Comparison of ENCODE assay signal across 8 cellular contexts in genomic region chr2:218218409-218219185, GRCh38. TPM values are rescaled to one million over a fixed set of nuclear protein-coding genes. Genes with fewer than 3 reads are reported as not detected.
A peak's percentile ranks its signal among the peaks of the same experiment; 100 is the strongest.
DNase-seq lines count a peak whose midpoint lies in the region; ATAC-seq and TF ChIP-seq lines count a peak whose summit lies in the region.

No MANE protein-coding gene starts in this region.

- H3K4me3 ChIP-seq in colonic mucosa = peak overlapping the region; percentile 82

- TF ChIP-seq CTCF in colonic mucosa (IDR thresholded peaks at IDR 0.05) = no peak
- TF ChIP-seq CTCF in nephron progenitor cell (IDR thresholded peaks at IDR 0.05) = no peak

- H3K27me3 ChIP-seq in colonic mucosa = no peaks in the 10 kb centered on the region

- H3K27ac Mint-ChIP-seq in nephron progenitor cell = peak overlapping the region; percentile 75

- H3K9me3 ChIP-seq in colonic mucosa = no peaks in the 10 kb centered on the region

- H3K27me3 Mint-ChIP-seq in nephron progenitor cell (ENCODE audit: low read depth, poor library complexity) = peaks cover 9% of the 10 kb centered on the region

- H3K27ac ChIP-seq in colonic mucosa = peak overlapping the region; percentile 94

- ATAC-seq in HG02798 (IDR thresholded peaks at IDR 0.05; ENCODE audit: poor library complexity, unreplicated experiment) = peak; percentile 50

- intact Hi-C loops in colonic mucosa (cut with DNase I) = loop anchor here (5.0 kb wide), 1 partner anchor 44 kb away; the partner anchor contains the start of gene GPBAR1

- H3K9me3 Mint-ChIP-seq in nephron progenitor cell = no peaks in the 10 kb centered on the region

- H3K9ac ChIP-seq in colonic mucosa (ENCODE audit: low read depth in 2 of 2, low read length in 2 of 2) = peak overlapping the region; percentile 4 to 99

- H3K4me1 ChIP-seq in colonic mucosa = peaks cover 22% of the 10 kb centered on the region

- H3K36me3 ChIP-seq in colonic mucosa = no peaks in the 10 kb centered on the region

- H3K4me1 Mint-ChIP-seq in nephron progenitor cell = peaks cover 57% of the 10 kb centered on the region

- peaks cover 12% of the 10 kb centered on the region for H3K36me3 Mint-ChIP-seq in nephron progenitor cell (ENCODE audit: low read depth)

- peak overlapping the region; percentile 95 for H3K4me3 Mint-ChIP-seq in nephron progenitor cell

- peak; percentile 17 for DNase-seq in activated naive CD4-positive, alpha-beta T cell treated with Interleukin-2 at 50 U/mL for 16 hours
- DNase-seq in activated naive CD4-positive, alpha-beta T cell (lab: John Stamatoyannopoulos, UW) = no peak
- peak; percentile 76 for DNase-seq in OCI-M1 (lab: John Stamatoyannopoulos, UW)
- no peak for DNase-seq in colonic mucosa
- DNase-seq in nephron progenitor cell = no peak
- DNase-seq in NCI-H2227 treated with DMSO at 0.1 percent for 48 hours (lab: John Stamatoyannopoulos, UW) = no peak
- no peak for DNase-seq in cerebellum (ENCODE audit: low spot score)

RNA-seq across cellular contexts. Expression of gene ARPC2, which starts 1.6 kb away (rescaled TPM):
- total RNA-seq in colonic mucosa = 100 to 1,000 TPM; 282 to 346 TPM
- total RNA-seq in cerebellum = 103 TPM

RNA-seq across cellular contexts. Expression of gene GPBAR1, which starts 42.2 kb away (rescaled TPM):
- total RNA-seq in colonic mucosa (1 to 10 TPM; 1.1 to 1.3 TPM), cerebellum (0.18 TPM)

RNA-seq across cellular contexts. Expression of gene AAMP, which starts 51.3 kb away (rescaled TPM):
- 100 to 1,000 TPM in 1 of 2 donors, 10 to 100 TPM in 1; 96.1 to 137 TPM for total RNA-seq in colonic mucosa
- 52.1 TPM for total RNA-seq in cerebellum

RNA-seq across cellular contexts. Expression of gene PNKD, which starts 51.7 kb away (rescaled TPM):
- 100 to 1,000 TPM; 109 to 136 TPM for total RNA-seq in colonic mucosa
- total RNA-seq in cerebellum = 12.2 TPM

RNA-seq across cellular contexts. Expression of gene CXCR1, which starts 51.8 kb away (rescaled TPM):
- total RNA-seq in colonic mucosa (under 1 TPM in 1 of 2 donors, not detected in 1; 0.13 TPM), cerebellum (not detected)

Comparison
In these comparisons a context has a peak if more than half of its experiments do, and no peak if none do; other contexts are left out.
1. DNase-seq: peak in activated naive CD4-positive, alpha-beta T cell treated with Interleukin-2 at 50 U/mL for 16 hours (single experiment) and OCI-M1 (single experiment); none in activated naive CD4-positive, alpha-beta T cell (0 of 4), colonic mucosa (single experiment), nephron progenitor cell (single experiment), NCI-H2227 treated with DMSO at 0.1 percent for 48 hours (single experiment) and cerebellum (single experiment).